26 cellular contexts compared by ENCODE assay signal in the genomic region with DNA sequence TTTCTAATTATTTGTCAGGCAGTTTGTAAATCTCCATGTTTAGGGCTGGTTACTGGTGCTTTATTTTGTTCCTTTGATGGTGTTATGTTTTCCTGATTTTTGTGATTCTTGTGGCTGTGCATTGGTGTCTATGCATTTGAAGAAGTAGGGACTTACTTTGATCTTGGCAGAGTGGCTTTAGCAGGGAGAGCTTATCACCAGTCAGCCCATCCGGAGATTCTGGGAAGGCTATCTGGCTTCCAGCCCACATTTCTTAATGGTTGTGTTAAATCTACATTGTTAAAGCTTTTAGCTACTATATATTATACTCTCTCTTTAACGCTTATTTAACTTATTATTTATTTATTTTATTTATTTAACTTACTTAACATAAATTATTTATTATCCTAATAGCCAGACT. TPM values are rescaled to one million over a fixed set of nuclear protein-coding genes. Genes with fewer than 3 reads are reported as not detected.
"Had no signal": no experiment of that assay in that cellular context is flagged by ENCODE, and none has a peak within 500 bp of the region (broad histone marks: within the 10 kb centered on the region; RNA-seq: fewer than 3 reads in every experiment).

No MANE protein-coding gene starts in this region.

- DNase-seq: activated CD4-positive, alpha-beta memory T cell treated with anti-CD3 and anti-CD28 coated beads for 36 hours; activated CD4-positive, alpha-beta T cell treated with anti-CD3 and anti-CD28 coated beads for 4 hours; activated CD4-positive, CD25-positive, alpha-beta regulatory T cell; activated effector memory CD4-positive, alpha-beta T cell treated with anti-CD3 and anti-CD28 coated beads, Interleukin-2, amount 50 U/mL, for 16 hours; activated naive CD4-positive, alpha-beta T cell treated with anti-CD3 and anti-CD28 coated beads, Interleukin-2, amount 10 ng/mL, durations not matched to agents 7 days and 5 days; activated T-cell treated with anti-CD3 and anti-CD28 coated beads, Interleukin-2, amount 50 U/mL, for 72 hours; central memory CD4-positive, alpha-beta T cell; endodermal cell; foreskin keratinocyte; lower lobe of right lung; naive B cell; nucleus accumbens; posterior cingulate gyrus; small intestine; stimulated activated CD4-positive, alpha-beta T cell treated with anti-CD3 and anti-CD28 coated beads, Interleukin-2, amount 100 ng/mL, for 24 hours; T-cell had no signal

- H3K9me3 Mint-ChIP-seq: T-helper 2 cell treated with Interferon-gamma antibody and Interleukin-4, amounts not matched to agents 5 μg/mL and 100 μg/mL, for 36 hours had no signal

- H3K4me3 Mint-ChIP-seq: activated CD4-positive, alpha-beta memory T cell treated with anti-CD3 and anti-CD28 coated beads for 36 hours; activated naive CD4-positive, alpha-beta T cell treated with anti-CD3 and anti-CD28 coated beads, Interleukin-2, amount 10 ng/mL, durations not matched to agents 7 days and 5 days; activated T-cell treated with anti-CD3 and anti-CD28 coated beads, Interleukin-2, amount 50 U/mL, for 72 hours; endodermal cell; stimulated activated effector memory CD8-positive, alpha-beta T cell treated with anti-CD3 and anti-CD28 coated beads, Interleukin-12 subunit alpha, Interleukin-12 subunit beta, amount 100 ng/mL, for 72 hours; T-cell; T-helper 2 cell treated with Interferon-gamma antibody and Interleukin-4, amounts not matched to agents 5 μg/mL and 100 μg/mL, for 36 hours; type B pancreatic cell had no signal

- H3K9me3 ChIP-seq: vagina had no signal

- H3K27ac Mint-ChIP-seq: activated CD4-positive, alpha-beta memory T cell treated with anti-CD3 and anti-CD28 coated beads for 36 hours; activated naive CD4-positive, alpha-beta T cell treated with anti-CD3 and anti-CD28 coated beads, Interleukin-2, amount 10 ng/mL, durations not matched to agents 7 days and 5 days; activated T-cell treated with anti-CD3 and anti-CD28 coated beads, Interleukin-2, amount 50 U/mL, for 72 hours; endodermal cell; naive B cell; stimulated activated effector memory CD8-positive, alpha-beta T cell treated with anti-CD3 and anti-CD28 coated beads, Interleukin-12 subunit alpha, Interleukin-12 subunit beta, amount 100 ng/mL, for 72 hours; T-cell; T-helper 2 cell treated with Interferon-gamma antibody and Interleukin-4, amounts not matched to agents 5 μg/mL and 100 μg/mL, for 36 hours; type B pancreatic cell had no signal

- FAIRE-seq: small intestine, TTC549 had no signal

- H3K27me3 ChIP-seq: foreskin keratinocyte, vagina had no signal

- H3K36me3 Mint-ChIP-seq: activated naive CD4-positive, alpha-beta T cell treated with anti-CD3 and anti-CD28 coated beads, Interleukin-2, amount 10 ng/mL, durations not matched to agents 7 days and 5 days; stimulated activated effector memory CD8-positive, alpha-beta T cell treated with anti-CD3 and anti-CD28 coated beads, Interleukin-12 subunit alpha, Interleukin-12 subunit beta, amount 100 ng/mL, for 72 hours; T-cell had no signal

- H3K27me3 Mint-ChIP-seq: type B pancreatic cell had no signal

- H3K27ac ChIP-seq: coronary artery, epithelial cell of prostate, foreskin keratinocyte, lower lobe of right lung, thoracic aorta, vagina had no signal

- H3K4me1 ChIP-seq: lower lobe of right lung, vagina had no signal

- H3K4me3 ChIP-seq: coronary artery, lower lobe of right lung, thoracic aorta, vagina had no signal

- ATAC-seq: activated T-cell treated with anti-CD3 and anti-CD28 coated beads, Interleukin-2, amount 50 U/mL, for 72 hours; foreskin keratinocyte; left lobe of liver; lower lobe of right lung; sciatic nerve; stimulated activated effector memory CD8-positive, alpha-beta T cell treated with anti-CD3 and anti-CD28 coated beads, Interleukin-12 subunit alpha, Interleukin-12 subunit beta, amount 100 ng/mL, for 72 hours; T-cell had no signal

- H3K4me1 Mint-ChIP-seq: activated naive CD4-positive, alpha-beta T cell treated with anti-CD3 and anti-CD28 coated beads, Interleukin-2, amount 10 ng/mL, durations not matched to agents 7 days and 5 days; naive B cell; stimulated activated effector memory CD8-positive, alpha-beta T cell treated with anti-CD3 and anti-CD28 coated beads, Interleukin-12 subunit alpha, Interleukin-12 subunit beta, amount 100 ng/mL, for 72 hours; T-cell had no signal

- H3K36me3 ChIP-seq: lower lobe of right lung, vagina had no signal

RNA-seq across cellular contexts. Expression of a gene that starts 35.1 kb away (rescaled TPM):
- total RNA-seq: activated CD4-positive, alpha-beta memory T cell treated with anti-CD3 and anti-CD28 coated beads for 36 hours had no signal
